In genomic region chr1:21972973-21973441, GRCh38 we compare ENCODE assay signal across 15 cellular contexts. TPM values are rescaled to one million over a fixed set of nuclear protein-coding genes. Genes with fewer than 3 reads are reported as not detected.
"Had no signal": no experiment of that assay in that cellular context is flagged by ENCODE, and none has a peak within 500 bp of the region (broad histone marks: within the 10 kb centered on the region; RNA-seq: fewer than 3 reads in every experiment).

No MANE protein-coding gene starts in this region.

RNA-seq across cellular contexts. Expression of gene CELA3B, which starts 3.8 kb away (rescaled TPM):
- total RNA-seq: activated CD4-positive, alpha-beta T cell treated with anti-CD3 and anti-CD28 coated beads for 36 hours; activated CD8-positive, alpha-beta memory T cell treated with anti-CD3 and anti-CD28 coated beads, Interleukin-2, amount 10 ng/mL, durations not matched to agents 7 days and 5 days; activated CD8-positive, alpha-beta T cell treated with anti-CD3 and anti-CD28 coated beads, Interleukin-2, amount 10 ng/mL, durations not matched to agents 7 days and 5 days; activated T-helper 2 cell treated with anti-CD3 and anti-CD28 coated beads, Interferon-gamma antibody, Interleukin-2, Interleukin-4, amounts not matched to agents 10 μg/mL and 5 μg/mL and 100 μg/mL, durations not matched to agents 14 hours and 24 hours and 36 hours; breast epithelium; esophagus mucosa; kidney; left lung; transverse colon had no signal
- polyA plus RNA-seq: immature natural killer cell, neural cell had no signal

RNA-seq across cellular contexts. Expression of gene CELA3A, which starts 28.4 kb away (rescaled TPM):
- total RNA-seq: activated CD4-positive, alpha-beta T cell treated with anti-CD3 and anti-CD28 coated beads for 36 hours; activated CD8-positive, alpha-beta memory T cell treated with anti-CD3 and anti-CD28 coated beads, Interleukin-2, amount 10 ng/mL, durations not matched to agents 7 days and 5 days; activated CD8-positive, alpha-beta T cell treated with anti-CD3 and anti-CD28 coated beads, Interleukin-2, amount 10 ng/mL, durations not matched to agents 7 days and 5 days; activated T-helper 2 cell treated with anti-CD3 and anti-CD28 coated beads, Interferon-gamma antibody, Interleukin-2, Interleukin-4, amounts not matched to agents 10 μg/mL and 5 μg/mL and 100 μg/mL, durations not matched to agents 14 hours and 24 hours and 36 hours; breast epithelium; dermis microvascular lymphatic vessel endothelial cell; esophagus mucosa; kidney; left lung; pulmonary artery endothelial cell; testis; transverse colon had no signal
- polyA plus RNA-seq: immature natural killer cell, neural cell, right cardiac atrium had no signal
